9 cellular contexts compared by ENCODE assay signal in the genomic region with DNA sequence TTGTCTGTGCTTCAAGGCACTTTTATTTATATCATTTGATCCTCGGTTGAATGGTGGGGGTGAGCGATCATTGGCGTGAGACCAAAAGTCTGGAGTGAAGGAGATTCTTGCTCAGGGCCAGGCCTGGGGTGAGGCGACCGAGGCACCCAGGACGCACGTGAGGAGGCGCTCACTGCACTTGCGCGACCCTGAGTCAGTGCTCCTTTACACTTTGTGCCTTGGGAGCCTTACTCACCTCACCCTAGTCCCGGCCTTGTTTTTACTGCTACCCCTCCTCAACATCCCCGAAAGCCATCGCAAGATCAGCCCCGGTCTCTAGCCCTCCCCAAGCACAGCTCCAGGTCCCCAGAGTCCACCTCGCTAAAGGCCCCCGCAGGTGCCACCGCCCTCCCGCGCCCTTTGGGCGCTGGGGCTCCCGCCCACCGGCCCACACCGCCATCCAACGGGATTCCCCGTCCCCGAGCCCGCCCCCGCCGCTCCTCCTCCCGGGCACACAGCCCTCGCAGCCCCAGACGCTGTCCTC. TPM values are rescaled to one million over a fixed set of nuclear protein-coding genes. Genes with fewer than 3 reads are reported as not detected.
DNase-seq lines count a peak whose midpoint lies in the region; ATAC-seq and TF ChIP-seq lines count a peak whose summit lies in the region.
"Had no signal": no experiment of that assay in that cellular context is flagged by ENCODE, and none has a peak within 500 bp of the region (broad histone marks: within the 10 kb centered on the region; RNA-seq: fewer than 3 reads in every experiment).

No MANE protein-coding gene starts in this region.

- peak overlapping the region; percentile 99 for H3K4me2 ChIP-seq in OCI-LY3 (ENCODE audit: low read length)

- H3K36me3 ChIP-seq in OCI-LY3 (replicated peaks; ENCODE audit: low read depth, low read length) = no peaks in the 10 kb centered on the region

- H3K27me3 ChIP-seq in OCI-LY3 (ENCODE audit: low read depth, low read length) (no peaks in the 10 kb centered on the region), foreskin keratinocyte (peaks cover 4% of the 10 kb centered on the region)

- ATAC-seq in HG03439 (IDR thresholded peaks at IDR 0.05; ENCODE audit: unreplicated experiment) = peak; percentile 56
- peak; percentile 75 for ATAC-seq in foreskin keratinocyte

- H3K4me3 ChIP-seq in OCI-LY3 (ENCODE audit: low read length) = peak overlapping the region; percentile 91

- peak overlapping the region; percentile 81 for H3K9ac ChIP-seq in OCI-LY3 (ENCODE audit: low read length)

- peaks cover 4% of the 10 kb centered on the region; the same call in 1 of the 2 replicates for H3K9me3 ChIP-seq in OCI-LY3 (ENCODE audit: insufficient read depth, low read length)

- TF ChIP-seq CTCF in OCI-LY3 (IDR thresholded peaks at IDR 0.05; ENCODE audit: low read depth, low read length) (peak; percentile 30), foreskin keratinocyte (conservative IDR thresholded peaks at IDR 0.05) (no peak)

- H3K4me1 ChIP-seq in OCI-LY3 (ENCODE audit: low read length) (peaks cover 13% of the 10 kb centered on the region), foreskin keratinocyte (no peaks in the 10 kb centered on the region)

- H3K27ac ChIP-seq in OCI-LY3 (ENCODE audit: low read length) (peak overlapping the region; percentile 70), foreskin keratinocyte (peak overlapping the region; percentile 80)

- peaks cover 29% of the 10 kb centered on the region for H3K79me2 ChIP-seq in OCI-LY3 (ENCODE audit: low read length)

- no peaks in the 10 kb centered on the region for H4K20me1 ChIP-seq in OCI-LY3 (ENCODE audit: insufficient read depth, low read length)

- DNase-seq in C1 segment of cervical spinal cord (lab: John Stamatoyannopoulos, UW) (peak in 10 of 14 donors; percentile 35 to 81 (median 74)), GM19238 (ENCODE audit: insufficient read length, low spot score) (peak; percentile 45), foreskin keratinocyte (peak; percentile 51 to 73), nucleus accumbens (lab: John Stamatoyannopoulos, UW) (peak in 39 of 56 donors; percentile 34 to 83 (median 64)), superior temporal gyrus (ENCODE audit: extremely low spot score) (peak; percentile 56)
- DNase-seq in activated effector memory CD4-positive, alpha-beta T cell treated with Interleukin-2 at 50 U/mL for 16 hours = peak; percentile 37

- H2AFZ ChIP-seq in OCI-LY3 (ENCODE audit: low read depth, low read length) = peak overlapping the region; percentile 52

RNA-seq across cellular contexts. Expression of a gene that starts 0.5 kb away (rescaled TPM):
- total RNA-seq in foreskin keratinocyte = 11.4 and 13.1 TPM in 2 replicates
- 4.7 and 5.5 TPM in 2 replicates for polyA plus RNA-seq in foreskin keratinocyte

RNA-seq across cellular contexts. Expression of a gene that starts 16.7 kb away (rescaled TPM):
- total RNA-seq in foreskin keratinocyte = not detected in 2 replicates
- polyA plus RNA-seq in foreskin keratinocyte = 0.13 and 0.21 TPM in 2 replicates
- total RNA-seq: activated CD8-positive, alpha-beta memory T cell treated with anti-CD3 and anti-CD28 coated beads for 36 hours had no signal

RNA-seq across cellular contexts. Expression of a gene that starts 28.9 kb away (rescaled TPM):
- 95.3 and 100 TPM in 2 replicates for total RNA-seq in foreskin keratinocyte
- polyA plus RNA-seq in foreskin keratinocyte = 139 and 143 TPM in 2 replicates

RNA-seq across cellular contexts. Expression of a gene that starts 36.1 kb away (rescaled TPM):
- total RNA-seq in foreskin keratinocyte = 0.24 and 0.28 TPM in 2 replicates
- polyA plus RNA-seq in foreskin keratinocyte = 0.23 and 0.25 TPM in 2 replicates

RNA-seq across cellular contexts. Expression of a gene that starts 54.2 kb away (rescaled TPM):
- 80.0 and 84.1 TPM in 2 replicates for total RNA-seq in foreskin keratinocyte
- 114 and 116 TPM in 2 replicates for polyA plus RNA-seq in foreskin keratinocyte

Comparison
In these comparisons a context has a peak if more than half of its experiments do, and no peak if none do; other contexts are left out.
1. Peak in every context shown above with its lines: DNase-seq, ATAC-seq, H3K4me3 ChIP-seq and H3K27ac ChIP-seq.